ENCODE assay signal across 8 cellular contexts in genomic region chr12:57216014-57216891, GRCh38. TPM values are rescaled to one million over a fixed set of nuclear protein-coding genes. Genes with fewer than 3 reads are reported as not detected.
DNase-seq lines count a peak whose midpoint lies in the region; ATAC-seq, FAIRE-seq and TF ChIP-seq lines count a peak whose summit lies in the region.

NXPH4 (plus strand) TSS chr12:57216794; CDS start chr12:57216970, 176 bp downstream.

- CTCF ChIA-PET in H1 (lab: Charles Lee; ENCODE audit: partially characterized antibody) = interaction anchor here (0.7 to 10.1 kb wide), 6 partner anchors 7 to 254 kb away, joined by 3 to 726 read pairs (median 41); partner anchors contain the start of genes SHMT2 and STAC3

- H2AFZ ChIP-seq in H1 (ENCODE audit: low read length) (no peak within 1 kb of the TSS), neural progenitor cell (replicated peaks) (no peak within 1 kb of the TSS)

- peaks cover 13 to 37% of the 10 kb centered on the region in 2 experiments for H4K20me1 ChIP-seq in H1 (replicated peaks in 1 of 2; ENCODE audit: control insufficient read depth in 1 of 2, insufficient read depth in 2 of 2, low read length in 2 of 2)
- H4K20me1 ChIP-seq in neural progenitor cell (ENCODE audit: low read depth) = peaks cover 72% of the 10 kb centered on the region

- no peak within 1 kb of the TSS for H3K4ac ChIP-seq in H1 (replicated peaks; ENCODE audit: insufficient read length, low read depth, low read length)

- peak within 1 kb of the TSS; percentile 47 for H4K8ac ChIP-seq in H1 (ENCODE audit: extremely low read depth, insufficient read depth, low read length)

- peak within 1 kb of the TSS; percentile 22 for H3K27ac Mint-ChIP-seq in neural progenitor cell

- no peak within 1 kb of the TSS for H3K56ac ChIP-seq in H1 (replicated peaks; ENCODE audit: insufficient read length, low read depth, low read length)

- H3K9ac ChIP-seq in H1 (replicated peaks in 1 of 4; ENCODE audit: extremely low read depth in 1 of 4, low read depth in 3 of 4, low read length in 3 of 4) = no peak within 1 kb of the TSS; a peak in 1 of 7 replicates
- H3K9ac ChIP-seq in neural progenitor cell = no peak within 1 kb of the TSS

- peaks cover 64% of the 10 kb centered on the region for H3F3A ChIP-seq in neural progenitor cell (ENCODE audit: low read depth)

- H3K23me2 ChIP-seq in H1 (ENCODE audit: low read depth, low read length) = peaks cover 7% of the 10 kb centered on the region; the same call in 1 of the 2 replicates

- peak within 1 kb of the TSS; percentile 32 for H3K18ac ChIP-seq in H1 (ENCODE audit: extremely low read depth, low read length)

- H2BK20ac ChIP-seq in H1 (ENCODE audit: low read length) = no peak within 1 kb of the TSS

- POLR2A ChIA-PET in H1 (lab: Charles Lee; ENCODE audit: partially characterized antibody) = interaction anchor here (0.8 to 8.8 kb wide), 3 partner anchors 19 to 80 kb away, joined by 4 to 686 read pairs (median 4); partner anchors contain the start of gene SHMT2

- H2BK120ac ChIP-seq in H1 (replicated peaks; ENCODE audit: low read depth, low read length) = no peak within 1 kb of the TSS

- FAIRE-seq in H1 (lab: Jason Lieb, UNC) = no peak

- H3K36me3 Mint-ChIP-seq in neural progenitor cell = peaks cover 4% of the 10 kb centered on the region

- H3K27me3 ChIP-seq in H1 (replicated peaks in 1 of 4; ENCODE audit: control insufficient read depth in 3 of 4, extremely low read depth in 1 of 4, insufficient read depth in 3 of 4, low read length in 3 of 4) = peaks cover 61 to 75% (median 72%) of the 10 kb centered on the region in 4 experiments
- peaks cover 79% of the 10 kb centered on the region for H3K27me3 ChIP-seq in neural progenitor cell

- peak within 1 kb of the TSS; percentile 82 for H2AK5ac ChIP-seq in H1 (ENCODE audit: low read depth, low read length)

- DNase-seq in ELR (ENCODE audit: low read depth) (peak; percentile 35), HuH-7 (ENCODE audit: low spot score) (peak; percentile 90), H1 (ENCODE audit: low read depth in 1 of 2, low spot score in 2 of 2) (peak in 1 of 2 experiments; percentile 84), neural progenitor cell (ENCODE audit: low spot score) (peak; percentile 70), glomerular visceral epithelial cell (ENCODE audit: extremely low spot score) (no peak)
- DNase-seq in activated CD4-positive, alpha-beta T cell treated with anti-CD3 and anti-CD28 coated beads for 48 hours = peak; percentile 61

- no peaks in the 10 kb centered on the region for H3K79me1 ChIP-seq in H1 (ENCODE audit: low read depth, low read length)

- H2BK5ac ChIP-seq in H1 (ENCODE audit: low read depth, low read length) = peak within 1 kb of the TSS; percentile 75; the same call in 1 of the 2 replicates

- H3K4me3 ChIP-seq in H1 (ENCODE audit: extremely low read depth in 1 of 4, insufficient read depth in 2 of 4, low read depth in 3 of 4, low read length in 4 of 4) = peak within 1 kb of the TSS; percentile 28 to 67 (median 46)
- H3K4me3 ChIP-seq in neural progenitor cell = peak within 1 kb of the TSS; percentile 52

- no peak for ATAC-seq in HG02571 (IDR thresholded peaks at IDR 0.05; ENCODE audit: unreplicated experiment)
- no peak for ATAC-seq in GM21526 (IDR thresholded peaks at IDR 0.05; ENCODE audit: low FRiP score, unreplicated experiment)

- H3K36me3 ChIP-seq in H1 (ENCODE audit: control insufficient read depth in 2 of 4, insufficient read depth in 4 of 4, low read length in 3 of 4) (peaks cover 2 to 13% (median 8%) of the 10 kb centered on the region in 4 experiments; a peak in 4 of 8 replicates), neural progenitor cell (no peaks in the 10 kb centered on the region)

- H3K4me3 Mint-ChIP-seq in neural progenitor cell = peak within 1 kb of the TSS; percentile 83

- H3K4me2 ChIP-seq in H1 (ENCODE audit: insufficient read depth in 1 of 2, low read depth in 2 of 2, low read length in 2 of 2) (peak within 1 kb of the TSS; percentile 91 to 92), neural progenitor cell (peak within 1 kb of the TSS; percentile 92)

- no peaks in the 10 kb centered on the region for H3K79me2 ChIP-seq in H1 (ENCODE audit: control insufficient read depth in 1 of 2, insufficient read depth in 2 of 2, low read length in 2 of 2)
- no peaks in the 10 kb centered on the region for H3K79me2 ChIP-seq in neural progenitor cell (ENCODE audit: low read depth)

- peaks cover 9 to 48% (median 36%) of the 10 kb centered on the region in 4 experiments for H3K4me1 ChIP-seq in H1 (replicated peaks in 1 of 4; ENCODE audit: control insufficient read depth in 3 of 4, insufficient read depth in 4 of 4, low read length in 3 of 4)
- peaks cover 57% of the 10 kb centered on the region for H3K4me1 ChIP-seq in neural progenitor cell

- peaks cover 67% of the 10 kb centered on the region for H3K27me3 Mint-ChIP-seq in neural progenitor cell (ENCODE audit: insufficient read depth, low read depth)

- TF ChIP-seq POLR2A in H1 (IDR thresholded peaks at IDR 0.05; ENCODE audit: control extremely low read depth in 1 of 2, low read depth in 2 of 2, low read length in 2 of 2) = no peak

- H2BK12ac ChIP-seq in H1 (ENCODE audit: low read depth, low read length) = peak within 1 kb of the TSS; percentile 84; the same call in 1 of the 2 replicates

- H3K23ac ChIP-seq in H1 (ENCODE audit: insufficient read length) = no peak within 1 kb of the TSS

- peaks cover 5% of the 10 kb centered on the region for H3K9me3 Mint-ChIP-seq in neural progenitor cell

- peak in 1 of 3 experiments; percentile 21; a peak in 1 of 4 replicates for TF ChIP-seq CTCF in H1 (IDR thresholded peaks at IDR 0.05; ENCODE audit: control extremely low read depth in 1 of 3, insufficient read depth in 1 of 3, low read depth in 1 of 3, low read length in 3 of 3)
- TF ChIP-seq CTCF in neural progenitor cell (IDR thresholded peaks at IDR 0.05) = no peak

- TF ChIP-seq RAD21 in H1 (IDR thresholded peaks at IDR 0.05 in 1 of 2, conservative IDR thresholded peaks at IDR 0.05 in 1 of 2; ENCODE audit: low read depth in 2 of 2, low read length in 2 of 2) = no peak; a peak in 1 of 4 replicates

- H3K14ac ChIP-seq in H1 (ENCODE audit: insufficient read length) = no peak within 1 kb of the TSS

- H3K4me1 Mint-ChIP-seq in neural progenitor cell = peaks cover 52% of the 10 kb centered on the region

- no peak within 1 kb of the TSS for H3K27ac ChIP-seq in H1 (ENCODE audit: low read depth, low read length)
- H3K27ac ChIP-seq in neural progenitor cell = no peak within 1 kb of the TSS

- WGBS in H1 (ENCODE audit: extremely low coverage in 1 of 2, insufficient coverage in 1 of 2, insufficient read length in 1 of 2, insufficient replicate concordance in 2 of 2, low coverage in 1 of 2, low lambda C conversion rate in 2 of 2, missing lambda C conversion rate in 1 of 2), 2 experiments = 5% methylated on average over 19 of the region's 99 CpGs; no CpG with 5 or more reads in 1 of the 2 experiments

- no peak within 1 kb of the TSS for H4K91ac ChIP-seq in H1 (replicated peaks; ENCODE audit: insufficient read length, low read length)

- TF ChIP-seq EP300 in H1 (IDR thresholded peaks at IDR 0.05; ENCODE audit: borderline replicate concordance in 1 of 2, low read depth in 2 of 2, low read length in 2 of 2) = no peak

- H4K5ac ChIP-seq in H1 (ENCODE audit: insufficient read length, low read depth, low read length) = no peak within 1 kb of the TSS

- H2BK15ac ChIP-seq in H1 (ENCODE audit: low read length) = peak within 1 kb of the TSS; percentile 98; the same call in 1 of the 2 replicates

- H3K9me3 ChIP-seq in H1 (ENCODE audit: insufficient read depth in 2 of 2, low read depth in 1 of 2, low read length in 1 of 2) (no peaks in the 10 kb centered on the region), neural progenitor cell (ENCODE audit: low read depth) (no peaks in the 10 kb centered on the region)

TF ChIP-seq in H1, 55 proteins besides CTCF, POLR2A, EP300 and RAD21 (continues in another document):
- TF ChIP-seq SUZ12 (IDR thresholded peaks at IDR 0.05; ENCODE audit: low read length) (peak; percentile 43; the same call in 1 of the 2 replicates), MAX (IDR thresholded peaks at IDR 0.05) (peak; percentile 85), EZH2 (IDR thresholded peaks at IDR 0.05; ENCODE audit: low read depth, low read length, severe bottlenecking) (peak; percentile 58), BACH1 (IDR thresholded peaks at IDR 0.05; ENCODE audit: low read length) (no peak), JUN (IDR thresholded peaks at IDR 0.05; ENCODE audit: low read depth, low read length) (no peak), SIN3A (conservative IDR thresholded peaks at IDR 0.05 in 1 of 2, IDR thresholded peaks at IDR 0.05 in 1 of 2; ENCODE audit: low read depth in 1 of 2, low read length in 2 of 2) (no peak; a peak in 1 of 4 replicates), ASH2L (IDR thresholded peaks at IDR 0.05; ENCODE audit: low read length) (no peak), CBX5 (IDR thresholded peaks at IDR 0.05; ENCODE audit: low read depth, low read length) (no peak), BCL11A (IDR thresholded peaks at IDR 0.05; ENCODE audit: low read depth in 2 of 2, low read length in 2 of 2) (no peak), E2F6 (IDR thresholded peaks at IDR 0.05) (peak; percentile 86), KDM4A (IDR thresholded peaks at IDR 0.05; ENCODE audit: low read depth, low read length, severe bottlenecking) (no peak)

RNA-seq across cellular contexts. Expression of gene NXPH4, which starts in this region (rescaled TPM):
- 1.7 and 1.8 TPM in 2 replicates for total RNA-seq in H1 (2021; fragmentation: NEBNext Ultra II Directional; extraction: Animal tissue kit (Norgen Biotek cat#: 25700))
- 0.92 and 1.4 TPM in 2 replicates for polyA plus RNA-seq in H1 (2011; rRNA removed)
- polyA plus RNA-seq in H1 (2011; cell fraction: cytosol; rRNA removed) = 0.48 TPM
- polyA plus RNA-seq in H1 (2011; cell fraction: nucleus; rRNA removed) = 1.7 TPM
- polyA plus RNA-seq in H1 (2012, experiment 1 of 2) = 1.7 to 3.4 TPM (median 2.3 TPM) in 4 replicates
- 1.5 TPM for polyA plus RNA-seq in H1 (2012, experiment 2 of 2)
- 3.2 TPM for polyA plus RNA-seq in H1 (2013, experiment 1 of 2)
- polyA plus RNA-seq in H1 (2013, experiment 2 of 2) = 3.0 TPM
- polyA minus RNA-seq in H1 (2011; rRNA and poly(A)+ RNA removed) = 0.59 and 0.63 TPM in 2 replicates
- polyA minus RNA-seq in H1 (2011; cell fraction: cytosol; rRNA and poly(A)+ RNA removed) = 1.3 TPM
- 1.00 TPM for polyA minus RNA-seq in H1 (2011; cell fraction: nucleus; rRNA and poly(A)+ RNA removed)
- total RNA-seq in neural progenitor cell (ENCODE audit: low replicate concordance) = 0.28 TPM in 1 of 2 replicates, not detected in the other

Comparison
In these comparisons a context has a peak if more than half of its experiments do, and no peak if none do; other contexts are left out.
1. Peak in DNase-seq, H3K4me3 ChIP-seq and H3K4me2 ChIP-seq in neural progenitor cell; RNA of the gene not detected or under 1 TPM.